In genomic region chr1:156658945-156659574, GRCh38 we compare ENCODE assay signal across 12 cellular contexts. TPM values are rescaled to one million over a fixed set of nuclear protein-coding genes. Genes with fewer than 3 reads are reported as not detected.
DNase-seq lines count a peak whose midpoint lies in the region; ATAC-seq, FAIRE-seq and TF ChIP-seq lines count a peak whose summit lies in the region.
"Had no signal": no experiment of that assay in that cellular context is flagged by ENCODE, and none has a peak within 500 bp of the region (broad histone marks: within the 10 kb centered on the region; RNA-seq: fewer than 3 reads in every experiment).

No MANE protein-coding gene starts in this region.

- H3K27me3 ChIP-seq in RWPE2 (ENCODE audit: insufficient read depth, poor library complexity, severe bottlenecking) (peaks cover 17% of the 10 kb centered on the region), H1 (replicated peaks in 1 of 4; ENCODE audit: control insufficient read depth in 3 of 4, extremely low read depth in 1 of 4, insufficient read depth in 3 of 4, low read length in 3 of 4) (peaks cover 2 to 49% (median 34%) of the 10 kb centered on the region in 4 experiments), testis (no peaks in the 10 kb centered on the region)

- no peak overlapping the region for H3K9ac ChIP-seq in H1 (replicated peaks in 1 of 4; ENCODE audit: extremely low read depth in 1 of 4, low read depth in 3 of 4, low read length in 3 of 4)

- H2BK120ac ChIP-seq in H1 (replicated peaks; ENCODE audit: low read depth, low read length) = no peak overlapping the region

- no peak overlapping the region for H2AFZ ChIP-seq in H1 (ENCODE audit: low read length)

- no peak for TF ChIP-seq RAD21 in H1 (IDR thresholded peaks at IDR 0.05 in 1 of 2, conservative IDR thresholded peaks at IDR 0.05 in 1 of 2; ENCODE audit: low read depth in 2 of 2, low read length in 2 of 2)

- 77% methylated on average over 10 of the region's 10 CpGs; no CpG with 5 or more reads in 1 of the 2 experiments for WGBS in H1 (ENCODE audit: extremely low coverage in 1 of 2, insufficient coverage in 1 of 2, insufficient read length in 1 of 2, insufficient replicate concordance in 2 of 2, low coverage in 1 of 2, low lambda C conversion rate in 2 of 2, missing lambda C conversion rate in 1 of 2), 2 experiments
- 81 to 83% methylated on average over 9 to 10 of the region's 10 CpGs for WGBS in testis, 2 donors

- H4K8ac ChIP-seq in H1 (ENCODE audit: extremely low read depth, insufficient read depth, low read length) = no peak overlapping the region

- POLR2A ChIA-PET in H1 (lab: Charles Lee; ENCODE audit: partially characterized antibody) = interaction anchor here (0.6 to 12.0 kb wide), 7 partner anchors 9 to 228 kb away, joined by 3 to 419 read pairs (median 7); partner anchors contain the start of genes CRABP2 and NES

- H3K4me2 ChIP-seq in H1 (ENCODE audit: insufficient read depth in 1 of 2, low read depth in 2 of 2, low read length in 2 of 2) = no peak overlapping the region

- intact Hi-C loops in testis (cut with DNase I; ENCODE audit: low total_unique reads) = loop anchor here (10.0 kb wide), 1 partner anchor 74 kb away; no protein-coding TSS in a partner anchor

- no peak overlapping the region for H3K14ac ChIP-seq in H1 (ENCODE audit: insufficient read length)

- H3K36me3 Mint-ChIP-seq in T-helper 1 cell treated with Interleukin-12 subunit alpha and Interleukin-12 subunit beta and Interleukin-4 antibody, amounts not matched to agents 30 μg/mL and 1 μg/mL, for 36 hours (ENCODE audit: low read depth) = peaks cover 1% of the 10 kb centered on the region
- no peaks in the 10 kb centered on the region for H3K36me3 Mint-ChIP-seq in stimulated activated memory B cell treated with anti-CD40 and anti-IgM and Interleukin-4, amounts not matched to agents 10 μg/mL and 1 μg/mL and 100 μg/mL, for 72 hours

- peak overlapping the region; percentile 94; the same call in 1 of the 2 replicates for H2BK15ac ChIP-seq in H1 (ENCODE audit: low read length)

- TF ChIP-seq CTCF in RWPE2 (IDR thresholded peaks at IDR 0.05; ENCODE audit: poor library complexity, severe bottlenecking) (no peak), H1 (IDR thresholded peaks at IDR 0.05; ENCODE audit: control extremely low read depth in 1 of 3, insufficient read depth in 1 of 3, low read depth in 1 of 3, low read length in 3 of 3) (no peak), testis (IDR thresholded peaks at IDR 0.05) (no peak)

- no peak for FAIRE-seq in H1 (lab: Jason Lieb, UNC)

- H2BK20ac ChIP-seq in H1 (ENCODE audit: low read length) = no peak overlapping the region

- H3K36me3 ChIP-seq in RWPE2 (ENCODE audit: low read depth) (no peaks in the 10 kb centered on the region), H1 (ENCODE audit: control insufficient read depth in 2 of 4, insufficient read depth in 4 of 4, low read length in 3 of 4) (no peaks in the 10 kb centered on the region), testis (ENCODE audit: low read depth, missing control alignments) (no peaks in the 10 kb centered on the region)
- H3K36me3 ChIP-seq: neutrophil had no signal

- DNase-seq in T-helper 1 cell (no peak), RWPE2 (ENCODE audit: low spot score) (no peak), H1 (ENCODE audit: low read depth in 1 of 2, low spot score in 2 of 2) (no peak), GM19238 (ENCODE audit: insufficient read length, low spot score) (no peak), testis (no peak)
- DNase-seq: stimulated activated CD4-positive, alpha-beta T cell treated with anti-CD3 and anti-CD28 coated beads, Interleukin-4, amount 100 ng/mL, for 4 hours had no signal

- H2BK5ac ChIP-seq in H1 (ENCODE audit: low read depth, low read length) = no peak overlapping the region

- no peak for TF ChIP-seq POLR2A in H1 (IDR thresholded peaks at IDR 0.05; ENCODE audit: control extremely low read depth in 1 of 2, low read depth in 2 of 2, low read length in 2 of 2)
- TF ChIP-seq POLR2A in testis (IDR thresholded peaks at IDR 0.05) = no peak

- CTCF ChIA-PET in H1 (lab: Charles Lee; ENCODE audit: partially characterized antibody) = interaction anchor here (0.5 to 66.0 kb wide), 19 partner anchors 9 to 240 kb away, joined by 3 to 4284 read pairs (median 4); partner anchors contain the start of genes BCAN, CRABP2, HAPLN2 and ISG20L2

- H3K4me3 Mint-ChIP-seq in T-helper 1 cell treated with Interleukin-12 subunit alpha and Interleukin-12 subunit beta and Interleukin-4 antibody, amounts not matched to agents 30 μg/mL and 1 μg/mL, for 36 hours = peak overlapping the region; percentile 88
- no peak overlapping the region for H3K4me3 Mint-ChIP-seq in stimulated activated memory B cell treated with anti-CD40 and anti-IgM and Interleukin-4, amounts not matched to agents 10 μg/mL and 1 μg/mL and 100 μg/mL, for 72 hours

- H3K9me3 Mint-ChIP-seq in T-helper 1 cell treated with Interleukin-12 subunit alpha and Interleukin-12 subunit beta and Interleukin-4 antibody, amounts not matched to agents 30 μg/mL and 1 μg/mL, for 36 hours = no peaks in the 10 kb centered on the region
- no peaks in the 10 kb centered on the region for H3K9me3 Mint-ChIP-seq in stimulated activated memory B cell treated with anti-CD40 and anti-IgM and Interleukin-4, amounts not matched to agents 10 μg/mL and 1 μg/mL and 100 μg/mL, for 72 hours

- H3K4ac ChIP-seq in H1 (replicated peaks; ENCODE audit: insufficient read length, low read depth, low read length) = no peak overlapping the region

- H3K56ac ChIP-seq in H1 (replicated peaks; ENCODE audit: insufficient read length, low read depth, low read length) = no peak overlapping the region

- H4K91ac ChIP-seq in H1 (replicated peaks; ENCODE audit: insufficient read length, low read length) = no peak overlapping the region

- ATAC-seq in RWPE2 (ENCODE audit: low read depth) (no peak), HG02610 (IDR thresholded peaks at IDR 0.05; ENCODE audit: unreplicated experiment) (no peak)
- ATAC-seq in stimulated activated memory B cell treated with anti-CD40 and anti-IgM and Interleukin-4, amounts not matched to agents 10 μg/mL and 1 μg/mL and 100 μg/mL, for 72 hours = no peak

- H3K27ac ChIP-seq in RWPE2 (ENCODE audit: poor library complexity, severe bottlenecking) = peak overlapping the region; percentile 94
- H3K27ac ChIP-seq in H1 (ENCODE audit: low read depth, low read length) = no peak overlapping the region
- no peak overlapping the region for H3K27ac ChIP-seq in testis
- H3K27ac ChIP-seq: neutrophil had no signal

- no peaks in the 10 kb centered on the region for H3K79me2 ChIP-seq in H1 (ENCODE audit: control insufficient read depth in 1 of 2, insufficient read depth in 2 of 2, low read length in 2 of 2)

- H3K27ac Mint-ChIP-seq in T-helper 1 cell treated with Interleukin-12 subunit alpha and Interleukin-12 subunit beta and Interleukin-4 antibody, amounts not matched to agents 30 μg/mL and 1 μg/mL, for 36 hours = peak overlapping the region; percentile 58
- H3K27ac Mint-ChIP-seq in stimulated activated memory B cell treated with anti-CD40 and anti-IgM and Interleukin-4, amounts not matched to agents 10 μg/mL and 1 μg/mL and 100 μg/mL, for 72 hours = peak overlapping the region; percentile 60

- peaks cover 11% of the 10 kb centered on the region for H3K23me2 ChIP-seq in H1 (ENCODE audit: low read depth, low read length)

- H3K4me1 Mint-ChIP-seq in T-helper 1 cell treated with Interleukin-12 subunit alpha and Interleukin-12 subunit beta and Interleukin-4 antibody, amounts not matched to agents 30 μg/mL and 1 μg/mL, for 36 hours (ENCODE audit: low read depth) = peaks cover 40% of the 10 kb centered on the region
- H3K4me1 Mint-ChIP-seq in stimulated activated memory B cell treated with anti-CD40 and anti-IgM and Interleukin-4, amounts not matched to agents 10 μg/mL and 1 μg/mL and 100 μg/mL, for 72 hours = peaks cover 90% of the 10 kb centered on the region

- no peak overlapping the region for H3K23ac ChIP-seq in H1 (ENCODE audit: insufficient read length)

- H3K27me3 Mint-ChIP-seq in T-helper 1 cell treated with Interleukin-12 subunit alpha and Interleukin-12 subunit beta and Interleukin-4 antibody, amounts not matched to agents 30 μg/mL and 1 μg/mL, for 36 hours (ENCODE audit: low read depth) = peaks cover 39% of the 10 kb centered on the region
- H3K27me3 Mint-ChIP-seq in stimulated activated memory B cell treated with anti-CD40 and anti-IgM and Interleukin-4, amounts not matched to agents 10 μg/mL and 1 μg/mL and 100 μg/mL, for 72 hours = peaks cover 39% of the 10 kb centered on the region

- no peak overlapping the region for H2AK5ac ChIP-seq in H1 (ENCODE audit: low read depth, low read length)

- no peaks in the 10 kb centered on the region for H3K79me1 ChIP-seq in H1 (ENCODE audit: low read depth, low read length)

- H3K4me1 ChIP-seq in RWPE2 (ENCODE audit: insufficient read depth, poor library complexity, severe bottlenecking) = peaks cover 16% of the 10 kb centered on the region
- peaks cover 18 to 41% (median 36%) of the 10 kb centered on the region in 4 experiments for H3K4me1 ChIP-seq in H1 (replicated peaks in 1 of 4; ENCODE audit: control insufficient read depth in 3 of 4, insufficient read depth in 4 of 4, low read length in 3 of 4)
- peaks cover 60% of the 10 kb centered on the region for H3K4me1 ChIP-seq in testis

- no peak overlapping the region for H4K5ac ChIP-seq in H1 (ENCODE audit: insufficient read length, low read depth, low read length)

- peak overlapping the region; percentile 52; the same call in 1 of the 2 replicates for H2BK12ac ChIP-seq in H1 (ENCODE audit: low read depth, low read length)

- H3K9me3 ChIP-seq in RWPE2 (ENCODE audit: severe bottlenecking) = no peaks in the 10 kb centered on the region
- H3K9me3 ChIP-seq in H1 (ENCODE audit: insufficient read depth in 2 of 2, low read depth in 1 of 2, low read length in 1 of 2) = no peaks in the 10 kb centered on the region
- no peaks in the 10 kb centered on the region for H3K9me3 ChIP-seq in testis
- H3K9me3 ChIP-seq: neutrophil had no signal

- H3K18ac ChIP-seq in H1 (ENCODE audit: extremely low read depth, low read length) = no peak overlapping the region

- H4K20me1 ChIP-seq in H1 (replicated peaks in 1 of 2; ENCODE audit: control insufficient read depth in 1 of 2, insufficient read depth in 2 of 2, low read length in 2 of 2) = no peaks in the 10 kb centered on the region

- no peak overlapping the region for H3K4me3 ChIP-seq in RWPE2 (ENCODE audit: severe bottlenecking)
- H3K4me3 ChIP-seq in H1 (ENCODE audit: extremely low read depth in 1 of 4, insufficient read depth in 2 of 4, low read depth in 3 of 4, low read length in 4 of 4) = no peak overlapping the region
- no peak overlapping the region for H3K4me3 ChIP-seq in testis

- no peak for TF ChIP-seq EP300 in H1 (IDR thresholded peaks at IDR 0.05; ENCODE audit: borderline replicate concordance in 1 of 2, low read depth in 2 of 2, low read length in 2 of 2)

RNA-seq across cellular contexts. Expression of gene BCAN, which starts 17.1 kb away (rescaled TPM):
- total RNA-seq in H1 (2021; fragmentation: NEBNext Ultra II Directional; extraction: Animal tissue kit (Norgen Biotek cat#: 25700)) = 3.8 and 4.5 TPM in 2 replicates
- polyA plus RNA-seq in H1 (2011; rRNA removed) (17.1 and 24.0 TPM in 2 replicates), testis (ENCODE audit: insufficient read depth, low read depth, low replicate concordance) (3.3 TPM)
- polyA plus RNA-seq in H1 (2011; cell fraction: cytosol; rRNA removed) = 11.2 TPM
- polyA plus RNA-seq in H1 (2011; cell fraction: nucleus; rRNA removed) = 25.7 TPM
- polyA plus RNA-seq in H1 (2012, experiment 1 of 2) = 8.8 to 14.0 TPM (median 12.1 TPM) in 4 replicates
- polyA plus RNA-seq in H1 (2012, experiment 2 of 2) = 10.6 TPM
- polyA plus RNA-seq in H1 (2013, experiment 1 of 2) = 8.6 TPM
- polyA plus RNA-seq in H1 (2013, experiment 2 of 2) = 6.8 TPM
- 4.3 and 12.9 TPM in 2 replicates for polyA minus RNA-seq in H1 (2011; rRNA and poly(A)+ RNA removed)
- polyA minus RNA-seq in H1 (2011; cell fraction: cytosol; rRNA and poly(A)+ RNA removed) = 7.8 TPM
- polyA minus RNA-seq in H1 (2011; cell fraction: nucleus; rRNA and poly(A)+ RNA removed) = 6.8 TPM
- 1 to 10 TPM; 8.8 to 9.7 TPM for total RNA-seq in testis
- total RNA-seq: Daoy; T-helper 2 cell treated with Interferon-gamma antibody and Interleukin-4, amounts not matched to agents 100 ng/mL and 5 ng/mL, for 36 hours had no signal

RNA-seq across cellular contexts. Expression of gene NES, which starts 18.1 kb away (rescaled TPM):
- total RNA-seq in H1 (2021; fragmentation: NEBNext Ultra II Directional; extraction: Animal tissue kit (Norgen Biotek cat#: 25700)) = 135 and 138 TPM in 2 replicates
- 13.3 and 20.3 TPM in 2 replicates for polyA plus RNA-seq in H1 (2011; rRNA removed)
- polyA plus RNA-seq in H1 (2011; cell fraction: cytosol; rRNA removed) = 21.1 TPM
- polyA plus RNA-seq in H1 (2011; cell fraction: nucleus; rRNA removed) = 54.8 TPM
- 97.4 to 124 TPM (median 113 TPM) in 4 replicates for polyA plus RNA-seq in H1 (2012, experiment 1 of 2)
- polyA plus RNA-seq in H1 (2012, experiment 2 of 2) = 43.3 TPM
- 55.5 TPM for polyA plus RNA-seq in H1 (2013, experiment 1 of 2)
- polyA plus RNA-seq in H1 (2013, experiment 2 of 2) = 53.5 TPM
- 17.2 and 19.2 TPM in 2 replicates for polyA minus RNA-seq in H1 (2011; rRNA and poly(A)+ RNA removed)
- polyA minus RNA-seq in H1 (2011; cell fraction: cytosol; rRNA and poly(A)+ RNA removed) = 31.7 TPM
- polyA minus RNA-seq in H1 (2011; cell fraction: nucleus; rRNA and poly(A)+ RNA removed) = 22.7 TPM
- 10 to 100 TPM; 17.6 to 27.7 TPM for total RNA-seq in testis
- 20.7 TPM for polyA plus RNA-seq in testis (ENCODE audit: insufficient read depth, low read depth, low replicate concordance)
- total RNA-seq: T-helper 2 cell treated with Interferon-gamma antibody and Interleukin-4, amounts not matched to agents 100 ng/mL and 5 ng/mL, for 36 hours had no signal

RNA-seq across cellular contexts. Expression of gene HAPLN2, which starts 39.8 kb away (rescaled TPM):
- total RNA-seq in H1 (2021; fragmentation: NEBNext Ultra II Directional; extraction: Animal tissue kit (Norgen Biotek cat#: 25700)) = 0.19 TPM in 1 of 2 replicates, not detected in the other
- polyA plus RNA-seq in H1 (2011; rRNA removed) (0.51 and 1.2 TPM in 2 replicates), testis (ENCODE audit: insufficient read depth, low read depth, low replicate concordance) (1.5 TPM)
- polyA plus RNA-seq in H1 (2011; cell fraction: cytosol; rRNA removed) = 0.81 TPM
- 3.4 TPM for polyA plus RNA-seq in H1 (2011; cell fraction: nucleus; rRNA removed)
- 0.40 to 0.92 TPM (median 0.72 TPM) in 3 of 4 replicates, not detected in the other for polyA plus RNA-seq in H1 (2012, experiment 1 of 2)
- polyA plus RNA-seq in H1 (2012, experiment 2 of 2) = not detected
- 0.45 TPM for polyA plus RNA-seq in H1 (2013, experiment 1 of 2)
- polyA plus RNA-seq in H1 (2013, experiment 2 of 2) = 0.15 TPM
- not detected in 2 replicates for polyA minus RNA-seq in H1 (2011; rRNA and poly(A)+ RNA removed)
- polyA minus RNA-seq in H1 (2011; cell fraction: cytosol; rRNA and poly(A)+ RNA removed) = not detected
- polyA minus RNA-seq in H1 (2011; cell fraction: nucleus; rRNA and poly(A)+ RNA removed) = 0.50 TPM
- total RNA-seq in testis = 1 to 10 TPM; 5.5 to 6.0 TPM
- total RNA-seq: T-helper 2 cell treated with Interferon-gamma antibody and Interleukin-4, amounts not matched to agents 100 ng/mL and 5 ng/mL, for 36 hours had no signal

RNA-seq across cellular contexts. Expression of gene CRABP2, which starts 46.3 kb away (rescaled TPM):
- total RNA-seq in H1 (2021; fragmentation: NEBNext Ultra II Directional; extraction: Animal tissue kit (Norgen Biotek cat#: 25700)) = 119 TPM in 2 replicates
- polyA plus RNA-seq in H1 (2011; rRNA removed) (69.2 and 130 TPM in 2 replicates), testis (ENCODE audit: insufficient read depth, low read depth, low replicate concordance) (21.0 TPM)
- polyA plus RNA-seq in H1 (2011; cell fraction: cytosol; rRNA removed) = 79.6 TPM
- 70.9 TPM for polyA plus RNA-seq in H1 (2011; cell fraction: nucleus; rRNA removed)
- 180 to 343 TPM (median 303 TPM) in 4 replicates for polyA plus RNA-seq in H1 (2012, experiment 1 of 2)
- 318 TPM for polyA plus RNA-seq in H1 (2012, experiment 2 of 2)
- 139 TPM for polyA plus RNA-seq in H1 (2013, experiment 1 of 2)
- polyA plus RNA-seq in H1 (2013, experiment 2 of 2) = 143 TPM
- 8.6 and 12.5 TPM in 2 replicates for polyA minus RNA-seq in H1 (2011; rRNA and poly(A)+ RNA removed)
- polyA minus RNA-seq in H1 (2011; cell fraction: cytosol; rRNA and poly(A)+ RNA removed) = 45.7 TPM
- polyA minus RNA-seq in H1 (2011; cell fraction: nucleus; rRNA and poly(A)+ RNA removed) = 11.1 TPM
- total RNA-seq in testis = 1 to 10 TPM; 2.1 to 6.8 TPM

RNA-seq across cellular contexts. Expression of gene GPATCH4, which starts 57.8 kb away (rescaled TPM):
- total RNA-seq in H1 (2021; fragmentation: NEBNext Ultra II Directional; extraction: Animal tissue kit (Norgen Biotek cat#: 25700)) = 47.9 and 48.5 TPM in 2 replicates
- polyA plus RNA-seq in H1 (2011; rRNA removed) (19.3 and 20.5 TPM in 2 replicates), testis (ENCODE audit: insufficient read depth, low read depth, low replicate concordance) (18.5 TPM)
- 41.0 TPM for polyA plus RNA-seq in H1 (2011; cell fraction: cytosol; rRNA removed)
- 26.5 TPM for polyA plus RNA-seq in H1 (2011; cell fraction: nucleus; rRNA removed)
- polyA plus RNA-seq in H1 (2012, experiment 1 of 2) = 71.6 to 116 TPM (median 83.2 TPM) in 4 replicates
- polyA plus RNA-seq in H1 (2012, experiment 2 of 2) = 13.8 TPM
- 53.9 TPM for polyA plus RNA-seq in H1 (2013, experiment 1 of 2)
- polyA plus RNA-seq in H1 (2013, experiment 2 of 2) = 53.2 TPM
- polyA minus RNA-seq in H1 (2011; rRNA and poly(A)+ RNA removed) = 53.2 and 70.6 TPM in 2 replicates
- 23.5 TPM for polyA minus RNA-seq in H1 (2011; cell fraction: cytosol; rRNA and poly(A)+ RNA removed)
- polyA minus RNA-seq in H1 (2011; cell fraction: nucleus; rRNA and poly(A)+ RNA removed) = 85.1 TPM
- total RNA-seq in testis = 10 to 100 TPM; 21.6 to 26.7 TPM
